19 cellular contexts compared by ENCODE assay signal in genomic region chr15:80923668-80924067, GRCh38.
DNase-seq lines count a peak whose midpoint lies in the region; ATAC-seq, FAIRE-seq and TF ChIP-seq lines count a peak whose summit lies in the region.
"Had no signal": no experiment of that assay in that cellular context is flagged by ENCODE, and none has a peak within 500 bp of the region (broad histone marks: within the 10 kb centered on the region; RNA-seq: fewer than 3 reads in every experiment).

No MANE protein-coding gene starts in this region.

- TF ChIP-seq CTCF in epithelial cell of esophagus (IDR thresholded peaks at IDR 0.05; ENCODE audit: insufficient read depth, low read depth, low read length, missing control alignments): no peak

- FAIRE-seq in urothelium cell line (lab: Jason Lieb, UNC): peak; percentile 30
- FAIRE-seq: A549 had no signal

- DNase-seq in activated naive CD4-positive, alpha-beta T cell treated with anti-CD3 and anti-CD28 coated beads, Interleukin-2, amount 50 U/mL, for 72 hours (ENCODE audit: low spot score in 2 of 2): no peak
- no peak for DNase-seq in activated naive CD4-positive, alpha-beta T cell treated with Interleukin-2 at 50 U/mL for 16 hours
- DNase-seq in M059J (ENCODE audit: low read depth) (peak; percentile 7), epithelial cell of esophagus (ENCODE audit: low read depth) (peak; percentile 35), urothelium cell line (ENCODE audit: low spot score) (no peak), NCI-H82 (lab: John Stamatoyannopoulos, UW) (no peak), NK-92 (lab: John Stamatoyannopoulos, UW; ENCODE audit: unreplicated experiment) (no peak)
- DNase-seq in activated effector memory CD4-positive, alpha-beta T cell treated with anti-CD3 and anti-CD28 coated beads, Interleukin-2, amount 50 U/mL, for 16 hours: no peak
- DNase-seq: CD4-positive, CD25-positive, alpha-beta regulatory T cell; DMS79; GF-D8; KBM-7; MM.1S; NCI-H1105 treated with DMSO at 0.1 percent for 48 hours; NCI-H2029; NCI-H2171 treated with DMSO at 0.1 percent for 48 hours; NCI-H510A treated with DMSO at 0.1 percent for 48 hours had no signal

- peaks cover 0 to 11% of the 10 kb centered on the region in 2 donors for H3K36me3 Mint-ChIP-seq in activated naive CD4-positive, alpha-beta T cell treated with anti-CD3 and anti-CD28 coated beads, Interleukin-2, amount 50 U/mL, for 72 hours

- no peak overlapping the region for H3K4me3 ChIP-seq in epithelial cell of esophagus (ENCODE audit: low read length)
- H3K4me3 ChIP-seq: A549, GM23338 had no signal

- H3K27ac Mint-ChIP-seq in activated naive CD4-positive, alpha-beta T cell treated with anti-CD3 and anti-CD28 coated beads, Interleukin-2, amount 50 U/mL, for 72 hours: peak overlapping the region in 1 of 2 donors; percentile 21
- H3K27ac Mint-ChIP-seq: CD4-positive, CD25-positive, alpha-beta regulatory T cell; GM23338 had no signal

- ATAC-seq in activated naive CD4-positive, alpha-beta T cell treated with anti-CD3 and anti-CD28 coated beads, Interleukin-2, amount 50 U/mL, for 72 hours: peak; percentile 37 to 46
- ATAC-seq: A549, GM23338 had no signal

- H3K9me3 Mint-ChIP-seq in activated naive CD4-positive, alpha-beta T cell treated with anti-CD3 and anti-CD28 coated beads, Interleukin-2, amount 50 U/mL, for 72 hours: no peaks in the 10 kb centered on the region
- H3K9me3 Mint-ChIP-seq: CD4-positive, CD25-positive, alpha-beta regulatory T cell; GM23338 had no signal

Comparison
In these comparisons a context has a peak if more than half of its experiments do, and no peak if none do; other contexts are left out.
1. DNase-seq: peak in M059J (single experiment) and epithelial cell of esophagus (single experiment); none in activated naive CD4-positive, alpha-beta T cell treated with anti-CD3 and anti-CD28 coated beads, Interleukin-2, amount 50 U/mL, for 72 hours (0 of 2), activated naive CD4-positive, alpha-beta T cell treated with Interleukin-2 at 50 U/mL for 16 hours (single experiment), urothelium cell line (single experiment), activated effector memory CD4-positive, alpha-beta T cell treated with anti-CD3 and anti-CD28 coated beads, Interleukin-2, amount 50 U/mL, for 16 hours (single experiment), NCI-H82 (single experiment) and NK-92 (single experiment).